1 cellular context compared by ENCODE assay signal in the genomic region with DNA sequence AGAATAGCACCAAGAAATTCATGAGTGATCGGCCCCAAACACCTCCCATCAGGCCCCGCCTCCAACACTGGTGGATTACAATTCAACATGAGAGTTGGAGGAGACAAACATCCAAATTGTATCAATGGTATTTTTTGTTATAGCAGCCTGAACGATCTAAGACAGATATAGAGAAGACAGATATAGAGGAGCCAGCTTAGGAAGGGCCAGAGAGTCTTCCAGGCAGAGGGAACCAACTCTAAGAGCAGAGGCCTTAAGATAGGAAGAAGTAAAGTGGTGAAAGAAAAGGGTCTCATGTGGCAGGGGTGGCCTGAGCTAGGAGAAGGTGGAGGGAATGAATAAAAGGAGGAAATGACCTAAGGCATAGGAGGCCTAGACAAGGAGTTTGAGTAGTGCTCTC.
TF ChIP-seq lines count a peak whose summit lies in the region.

No MANE protein-coding gene starts in this region.

TF ChIP-seq in H1, 55 proteins besides CTCF, POLR2A, EP300 and RAD21:
- TF ChIP-seq, protein P1, sequence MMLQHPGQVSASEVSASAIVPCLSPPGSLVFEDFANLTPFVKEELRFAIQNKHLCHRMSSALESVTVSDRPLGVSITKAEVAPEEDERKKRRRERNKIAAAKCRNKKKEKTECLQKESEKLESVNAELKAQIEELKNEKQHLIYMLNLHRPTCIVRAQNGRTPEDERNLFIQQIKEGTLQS (IDR thresholded peaks at IDR 0.05; ENCODE audit: insufficient read depth, low read depth, low read length) = no peak
- TF ChIP-seq NANOG (IDR thresholded peaks at IDR 0.05; ENCODE audit: insufficient read depth, low read depth, low read length, poor library complexity, severe bottlenecking) (no peak), POLR2AphosphoS5 (IDR thresholded peaks at IDR 0.05; ENCODE audit: low read depth, low read length) (no peak), TCF12 (IDR thresholded peaks at IDR 0.05; ENCODE audit: low read depth, low read length) (no peak), YY1 (IDR thresholded peaks at IDR 0.05; ENCODE audit: low read depth, low read length) (no peak), CBX8 (IDR thresholded peaks at IDR 0.05; ENCODE audit: borderline replicate concordance, low read depth, low read length) (no peak), KDM5A (IDR thresholded peaks at IDR 0.05; ENCODE audit: low read length) (no peak), CEBPB (IDR thresholded peaks at IDR 0.05; ENCODE audit: low read depth, low read length) (no peak), SP4 (IDR thresholded peaks at IDR 0.05; ENCODE audit: low read length) (no peak), RBBP5 (IDR thresholded peaks at IDR 0.05; ENCODE audit: borderline replicate concordance, low read depth, low read length) (no peak), SRF (IDR thresholded peaks at IDR 0.05; ENCODE audit: low read depth, low read length) (no peak), FOSL1 (IDR thresholded peaks at IDR 0.05; ENCODE audit: insufficient read depth, low read depth, low read length) (no peak), RNF2 (IDR thresholded peaks at IDR 0.05; ENCODE audit: borderline replicate concordance, low read depth, low read length, missing control alignments, poor library complexity, severe bottlenecking) (no peak), BRCA1 (IDR thresholded peaks at IDR 0.05; ENCODE audit: low read depth, low read length) (no peak), BACH1 (IDR thresholded peaks at IDR 0.05; ENCODE audit: low read length) (no peak), SP1 (IDR thresholded peaks at IDR 0.05; ENCODE audit: low read depth, low read length) (no peak), RFX5 (IDR thresholded peaks at IDR 0.05; ENCODE audit: borderline replicate concordance, low read depth, low read length) (no peak)
- TF ChIP-seq, protein P2, sequence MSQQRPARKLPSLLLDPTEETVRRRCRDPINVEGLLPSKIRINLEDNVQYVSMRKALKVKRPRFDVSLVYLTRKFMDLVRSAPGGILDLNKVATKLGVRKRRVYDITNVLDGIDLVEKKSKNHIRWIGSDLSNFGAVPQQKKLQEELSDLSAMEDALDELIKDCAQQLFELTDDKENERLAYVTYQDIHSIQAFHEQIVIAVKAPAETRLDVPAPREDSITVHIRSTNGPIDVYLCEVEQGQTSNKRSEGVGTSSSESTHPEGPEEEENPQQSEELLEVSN (IDR thresholded peaks at IDR 0.05) = no peak
- TF ChIP-seq, protein P3, sequence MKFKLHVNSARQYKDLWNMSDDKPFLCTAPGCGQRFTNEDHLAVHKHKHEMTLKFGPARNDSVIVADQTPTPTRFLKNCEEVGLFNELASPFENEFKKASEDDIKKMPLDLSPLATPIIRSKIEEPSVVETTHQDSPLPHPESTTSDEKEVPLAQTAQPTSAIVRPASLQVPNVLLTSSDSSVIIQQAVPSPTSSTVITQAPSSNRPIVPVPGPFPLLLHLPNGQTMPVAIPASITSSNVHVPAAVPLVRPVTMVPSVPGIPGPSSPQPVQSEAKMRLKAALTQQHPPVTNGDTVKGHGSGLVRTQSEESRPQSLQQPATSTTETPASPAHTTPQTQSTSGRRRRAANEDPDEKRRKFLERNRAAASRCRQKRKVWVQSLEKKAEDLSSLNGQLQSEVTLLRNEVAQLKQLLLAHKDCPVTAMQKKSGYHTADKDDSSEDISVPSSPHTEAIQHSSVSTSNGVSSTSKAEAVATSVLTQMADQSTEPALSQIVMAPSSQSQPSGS (IDR thresholded peaks at IDR 0.05; ENCODE audit: low read length) = no peak
- TF ChIP-seq, protein P4, sequence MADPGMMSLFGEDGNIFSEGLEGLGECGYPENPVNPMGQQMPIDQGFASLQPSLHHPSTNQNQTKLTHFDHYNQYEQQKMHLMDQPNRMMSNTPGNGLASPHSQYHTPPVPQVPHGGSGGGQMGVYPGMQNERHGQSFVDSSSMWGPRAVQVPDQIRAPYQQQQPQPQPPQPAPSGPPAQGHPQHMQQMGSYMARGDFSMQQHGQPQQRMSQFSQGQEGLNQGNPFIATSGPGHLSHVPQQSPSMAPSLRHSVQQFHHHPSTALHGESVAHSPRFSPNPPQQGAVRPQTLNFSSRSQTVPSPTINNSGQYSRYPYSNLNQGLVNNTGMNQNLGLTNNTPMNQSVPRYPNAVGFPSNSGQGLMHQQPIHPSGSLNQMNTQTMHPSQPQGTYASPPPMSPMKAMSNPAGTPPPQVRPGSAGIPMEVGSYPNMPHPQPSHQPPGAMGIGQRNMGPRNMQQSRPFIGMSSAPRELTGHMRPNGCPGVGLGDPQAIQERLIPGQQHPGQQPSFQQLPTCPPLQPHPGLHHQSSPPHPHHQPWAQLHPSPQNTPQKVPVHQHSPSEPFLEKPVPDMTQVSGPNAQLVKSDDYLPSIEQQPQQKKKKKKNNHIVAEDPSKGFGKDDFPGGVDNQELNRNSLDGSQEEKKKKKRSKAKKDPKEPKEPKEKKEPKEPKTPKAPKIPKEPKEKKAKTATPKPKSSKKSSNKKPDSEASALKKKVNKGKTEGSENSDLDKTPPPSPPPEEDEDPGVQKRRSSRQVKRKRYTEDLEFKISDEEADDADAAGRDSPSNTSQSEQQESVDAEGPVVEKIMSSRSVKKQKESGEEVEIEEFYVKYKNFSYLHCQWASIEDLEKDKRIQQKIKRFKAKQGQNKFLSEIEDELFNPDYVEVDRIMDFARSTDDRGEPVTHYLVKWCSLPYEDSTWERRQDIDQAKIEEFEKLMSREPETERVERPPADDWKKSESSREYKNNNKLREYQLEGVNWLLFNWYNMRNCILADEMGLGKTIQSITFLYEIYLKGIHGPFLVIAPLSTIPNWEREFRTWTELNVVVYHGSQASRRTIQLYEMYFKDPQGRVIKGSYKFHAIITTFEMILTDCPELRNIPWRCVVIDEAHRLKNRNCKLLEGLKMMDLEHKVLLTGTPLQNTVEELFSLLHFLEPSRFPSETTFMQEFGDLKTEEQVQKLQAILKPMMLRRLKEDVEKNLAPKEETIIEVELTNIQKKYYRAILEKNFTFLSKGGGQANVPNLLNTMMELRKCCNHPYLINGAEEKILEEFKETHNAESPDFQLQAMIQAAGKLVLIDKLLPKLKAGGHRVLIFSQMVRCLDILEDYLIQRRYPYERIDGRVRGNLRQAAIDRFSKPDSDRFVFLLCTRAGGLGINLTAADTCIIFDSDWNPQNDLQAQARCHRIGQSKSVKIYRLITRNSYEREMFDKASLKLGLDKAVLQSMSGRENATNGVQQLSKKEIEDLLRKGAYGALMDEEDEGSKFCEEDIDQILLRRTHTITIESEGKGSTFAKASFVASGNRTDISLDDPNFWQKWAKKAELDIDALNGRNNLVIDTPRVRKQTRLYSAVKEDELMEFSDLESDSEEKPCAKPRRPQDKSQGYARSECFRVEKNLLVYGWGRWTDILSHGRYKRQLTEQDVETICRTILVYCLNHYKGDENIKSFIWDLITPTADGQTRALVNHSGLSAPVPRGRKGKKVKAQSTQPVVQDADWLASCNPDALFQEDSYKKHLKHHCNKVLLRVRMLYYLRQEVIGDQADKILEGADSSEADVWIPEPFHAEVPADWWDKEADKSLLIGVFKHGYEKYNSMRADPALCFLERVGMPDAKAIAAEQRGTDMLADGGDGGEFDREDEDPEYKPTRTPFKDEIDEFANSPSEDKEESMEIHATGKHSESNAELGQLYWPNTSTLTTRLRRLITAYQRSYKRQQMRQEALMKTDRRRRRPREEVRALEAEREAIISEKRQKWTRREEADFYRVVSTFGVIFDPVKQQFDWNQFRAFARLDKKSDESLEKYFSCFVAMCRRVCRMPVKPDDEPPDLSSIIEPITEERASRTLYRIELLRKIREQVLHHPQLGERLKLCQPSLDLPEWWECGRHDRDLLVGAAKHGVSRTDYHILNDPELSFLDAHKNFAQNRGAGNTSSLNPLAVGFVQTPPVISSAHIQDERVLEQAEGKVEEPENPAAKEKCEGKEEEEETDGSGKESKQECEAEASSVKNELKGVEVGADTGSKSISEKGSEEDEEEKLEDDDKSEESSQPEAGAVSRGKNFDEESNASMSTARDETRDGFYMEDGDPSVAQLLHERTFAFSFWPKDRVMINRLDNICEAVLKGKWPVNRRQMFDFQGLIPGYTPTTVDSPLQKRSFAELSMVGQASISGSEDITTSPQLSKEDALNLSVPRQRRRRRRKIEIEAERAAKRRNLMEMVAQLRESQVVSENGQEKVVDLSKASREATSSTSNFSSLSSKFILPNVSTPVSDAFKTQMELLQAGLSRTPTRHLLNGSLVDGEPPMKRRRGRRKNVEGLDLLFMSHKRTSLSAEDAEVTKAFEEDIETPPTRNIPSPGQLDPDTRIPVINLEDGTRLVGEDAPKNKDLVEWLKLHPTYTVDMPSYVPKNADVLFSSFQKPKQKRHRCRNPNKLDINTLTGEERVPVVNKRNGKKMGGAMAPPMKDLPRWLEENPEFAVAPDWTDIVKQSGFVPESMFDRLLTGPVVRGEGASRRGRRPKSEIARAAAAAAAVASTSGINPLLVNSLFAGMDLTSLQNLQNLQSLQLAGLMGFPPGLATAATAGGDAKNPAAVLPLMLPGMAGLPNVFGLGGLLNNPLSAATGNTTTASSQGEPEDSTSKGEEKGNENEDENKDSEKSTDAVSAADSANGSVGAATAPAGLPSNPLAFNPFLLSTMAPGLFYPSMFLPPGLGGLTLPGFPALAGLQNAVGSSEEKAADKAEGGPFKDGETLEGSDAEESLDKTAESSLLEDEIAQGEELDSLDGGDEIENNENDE (IDR thresholded peaks at IDR 0.05; ENCODE audit: insufficient replicate concordance, low read length) = no peak
